26 cellular contexts compared by ENCODE assay signal in genomic region chr21:42986125-42986783, GRCh38. TPM values are rescaled to one million over a fixed set of nuclear protein-coding genes. Genes with fewer than 3 reads are reported as not detected.
A peak's percentile ranks its signal among the peaks of the same experiment; 100 is the strongest.
DNase-seq lines count a peak whose midpoint lies in the region; ATAC-seq, FAIRE-seq and TF ChIP-seq lines count a peak whose summit lies in the region.
"Had no signal": no experiment of that assay in that cellular context is flagged by ENCODE, and none has a peak within 500 bp of the region (broad histone marks: within the 10 kb centered on the region; RNA-seq: fewer than 3 reads in every experiment).

No MANE protein-coding gene starts in this region.

- H3K4me1 ChIP-seq in GM12878 (ENCODE audit: control insufficient read depth, insufficient read depth, low read length) (peaks cover 29% of the 10 kb centered on the region), psoas muscle (peaks cover 16% of the 10 kb centered on the region)
- H3K4me1 ChIP-seq: ascending aorta, Peyer's patch had no signal

- ATAC-seq in GM12878 (peak; percentile 18; the same call in 2 of the 3 replicates), psoas muscle (peak in 3 of 4 donors; percentile 42 to 71 (median 58)), GM19328 (IDR thresholded peaks at IDR 0.05; ENCODE audit: unreplicated experiment) (no peak), esophagus mucosa (no peak)

- H3K27ac ChIP-seq in GM12878 (ENCODE audit: control insufficient read depth, insufficient read depth) (0 out of 2 replicates have a peak overlapping the region, but pooled peaks have one; percentile 18), psoas muscle (peak overlapping the region; percentile 37)
- H3K27ac ChIP-seq: 22Rv1, ascending aorta, esophagus squamous epithelium, Peyer's patch, sigmoid colon had no signal

- TF ChIP-seq CTCF in GM12878 (IDR thresholded peaks at IDR 0.05 in 2 of 3, conservative IDR thresholded peaks at IDR 0.05 in 1 of 3; ENCODE audit: control insufficient read depth in 2 of 3, extremely low read depth in 1 of 3, insufficient read depth in 1 of 3, low read depth in 3 of 3, low read length in 3 of 3) (no peak), psoas muscle (IDR thresholded peaks at IDR 0.05) (no peak)

- no peak for TF ChIP-seq POLR2A in GM12878 (IDR thresholded peaks at IDR 0.05; ENCODE audit: low read depth, low read length)

- BruUV-seq in GM12878 (replicated peaks; lab: Mats Ljungman, UMichigan) = no TSS peak

- 79% methylated on average over 7 of the region's 7 CpGs for WGBS in GM12878 (ENCODE audit: insufficient coverage, insufficient replicate concordance, low lambda C conversion rate, missing lambda C conversion rate)
- 42 to 63% (median 46%) methylated on average over 7 of the region's 7 CpGs for WGBS in psoas muscle, 3 donors

- H3K27me3 ChIP-seq in GM12878 (replicated peaks in 1 of 2; ENCODE audit: control insufficient read depth in 2 of 2, insufficient read depth in 2 of 2, low read length in 1 of 2) = no peaks in the 10 kb centered on the region
- H3K27me3 ChIP-seq in psoas muscle (ENCODE audit: insufficient read depth in 3 of 3, low read length in 2 of 3) = no peaks in the 10 kb centered on the region
- H3K27me3 ChIP-seq: ascending aorta, esophagus squamous epithelium, Peyer's patch, sigmoid colon had no signal

- DNase-seq in DMS53 (lab: John Stamatoyannopoulos, UW) (peak; percentile 30), DMS53 treated with DMSO at 0.1 percent for 48 hours (lab: John Stamatoyannopoulos, UW; ENCODE audit: unreplicated experiment) (no peak), LHCN-M2 (ENCODE audit: low read depth) (peak; percentile 86), GM12878 (ENCODE audit: low read depth, low spot score) (no peak), psoas muscle (no peak)
- no peak for DNase-seq in stimulated activated naive CD4-positive, alpha-beta T cell (lab: John Stamatoyannopoulos, UW)
- DNase-seq: activated CD4-positive, alpha-beta T cell treated with anti-CD3 and anti-CD28 coated beads, Interleukin-2, amount 50 U/mL, for 4 hours; activated CD8-positive, alpha-beta memory T cell treated with anti-CD3 and anti-CD28 coated beads, Interleukin-2, amount 50 U/mL, for 4 hours; activated naive CD4-positive, alpha-beta T cell treated with anti-CD3 and anti-CD28 coated beads, Interleukin-2, amount 50 U/mL, for 16 hours; caudate nucleus; CD4-positive, CD25-positive, alpha-beta regulatory T cell; endodermal cell; esophagus squamous epithelium; MV-4-11; NCI-H146; NCI-H524; Peyer's patch; sigmoid colon; stimulated activated naive CD4-positive, alpha-beta T cell treated with Interleukin-2 at 50 U/mL for 16 hours had no signal

- H3K36me3 ChIP-seq in GM12878 (ENCODE audit: control insufficient read depth in 2 of 2, insufficient read depth in 2 of 2, low read length in 1 of 2) (no peaks in the 10 kb centered on the region), psoas muscle (ENCODE audit: insufficient read depth in 1 of 2, low read depth in 1 of 2) (no peaks in the 10 kb centered on the region)
- H3K36me3 ChIP-seq: ascending aorta, esophagus squamous epithelium, Peyer's patch, sigmoid colon had no signal

- H3K4me2 ChIP-seq in GM12878 (ENCODE audit: control insufficient read depth, insufficient read depth) = no peak overlapping the region

- no peak overlapping the region for H2AFZ ChIP-seq in GM12878 (ENCODE audit: control insufficient read depth, low read depth, low read length)

- in situ Hi-C loops in GM12878 (cut with MboI) = no loop called here

- no peak overlapping the region for H3K4me3 ChIP-seq in GM12878
- H3K4me3 ChIP-seq in psoas muscle = no peak overlapping the region
- H3K4me3 ChIP-seq: ascending aorta, esophagus squamous epithelium, Peyer's patch, sigmoid colon had no signal

- TF ChIP-seq EP300 in GM12878 (IDR thresholded peaks at IDR 0.05; ENCODE audit: borderline replicate concordance in 1 of 2, control insufficient read depth in 1 of 2, low read depth in 2 of 2, low read length in 2 of 2) = no peak

- SMC1A ChIA-PET in GM12878 (lab: Charles Lee; ENCODE audit: uncharacterized antibody, unreplicated experiment) = interaction anchor here (0.9 to 1.2 kb wide), 2 partner anchors 8 to 54 kb away, joined by 3 read pairs; no protein-coding TSS in a partner anchor

- intact Hi-C loops in GM12878 (cut with micrococcal nuclease; ENCODE audit: unreplicated experiment) (no loop called here), psoas muscle (cut with DNase I) (loop anchor here in 1 of 2 donors (10.0 kb wide), 1 partner anchor 51 kb away; no protein-coding TSS in a partner anchor)

- CTCF ChIA-PET in GM12878 (lab: Yijun Ruan, JAX) = no interaction called here

- H3K9me3 ChIP-seq in GM12878 (replicated peaks; ENCODE audit: control insufficient read depth, insufficient read depth, low read length) = no peaks in the 10 kb centered on the region
- H3K9me3 ChIP-seq in psoas muscle = no peaks in the 10 kb centered on the region
- H3K9me3 ChIP-seq: ascending aorta, esophagus squamous epithelium, Peyer's patch, sigmoid colon had no signal

- RAD21 ChIA-PET in GM12878 (lab: Charles Lee; ENCODE audit: unreplicated experiment) = no interaction called here

- no peaks in the 10 kb centered on the region for H4K20me1 ChIP-seq in GM12878 (ENCODE audit: control insufficient read depth, insufficient read depth)

- no peak for TF ChIP-seq RAD21 in GM12878 (IDR thresholded peaks at IDR 0.05; ENCODE audit: insufficient read depth, low read depth, low read length)

- H3K9ac ChIP-seq in GM12878 (ENCODE audit: control insufficient read depth, insufficient read depth, low read length) = no peak overlapping the region

- H3K79me2 ChIP-seq in GM12878 (ENCODE audit: control insufficient read depth, insufficient read depth, low read length) = no peaks in the 10 kb centered on the region; the same call in none of the 2 replicates

- POLR2A ChIA-PET in GM12878 (lab: Charles Lee) = interaction anchor here (0.8 to 1.0 kb wide), 2 partner anchors 8 to 9 kb away, joined by 3 to 7 read pairs; no protein-coding TSS in a partner anchor

- FAIRE-seq in GM12878 (lab: Jason Lieb, UNC) = no peak
- FAIRE-seq: D721Med, frontal cortex, HTR-8/SVneo had no signal

TF ChIP-seq in GM12878, 131 proteins besides CTCF, POLR2A, EP300 and RAD21:
- TF ChIP-seq NR2C1 (IDR thresholded peaks at IDR 0.05) = no peak
- no peak for TF ChIP-seq MTA3 (IDR thresholded peaks at IDR 0.05; ENCODE audit: borderline replicate concordance, low read length)
- no peak for TF ChIP-seq ETV6 (conservative IDR thresholded peaks at IDR 0.05 in 1 of 2, IDR thresholded peaks at IDR 0.05 in 1 of 2; ENCODE audit: borderline replicate concordance in 1 of 2, low read depth in 1 of 2)
- TF ChIP-seq EED (IDR thresholded peaks at IDR 0.05; ENCODE audit: low read depth) = peak; percentile 46; the same call in 1 of the 2 replicates
- TF ChIP-seq SRF (IDR thresholded peaks at IDR 0.05; ENCODE audit: low read depth in 2 of 2, low read length in 2 of 2) = no peak
- no peak for TF ChIP-seq PAX5 (IDR thresholded peaks at IDR 0.05; ENCODE audit: borderline replicate concordance, low read depth, low read length)
- TF ChIP-seq RUNX3 (IDR thresholded peaks at IDR 0.05; ENCODE audit: low read length) = peak; percentile 69
- no peak for TF ChIP-seq IRF4 (IDR thresholded peaks at IDR 0.05; ENCODE audit: low read depth, low read length)
- no peak for TF ChIP-seq TAF1 (IDR thresholded peaks at IDR 0.05; ENCODE audit: borderline replicate concordance, low read depth, low read length)

RNA-seq across cellular contexts. Expression of gene PKNOX1, which starts 11.9 kb away (rescaled TPM):
- 18.7 and 22.6 TPM in 2 replicates for total RNA-seq in LHCN-M2 (2014; rRNA removed)
- 15.4 TPM for polyA plus RNA-seq in LHCN-M2 (2012)
- total RNA-seq in GM12878 (2013; cell fraction: nucleolus; rRNA removed) = 24.7 and 25.2 TPM in 2 replicates
- total RNA-seq in GM12878 (2014; rRNA removed) = 6.9 and 10.0 TPM in 2 replicates
- 7.3 and 7.7 TPM in 2 replicates for total RNA-seq in GM12878 (2014; rRNA removed; fragmentation: Illumina TruSeq; extraction: Trizol)
- total RNA-seq in GM12878 (2021) = 11.9 and 13.3 TPM in 2 replicates
- polyA plus RNA-seq in GM12878 (2011; ENCODE audit: low read depth) = 2.6 TPM
- 21.4 and 23.7 TPM in 2 replicates for polyA plus RNA-seq in GM12878 (2011; rRNA removed)
- 17.8 and 29.8 TPM in 2 replicates for polyA plus RNA-seq in GM12878 (2011; cell fraction: cytosol; rRNA removed)
- polyA plus RNA-seq in GM12878 (2011; cell fraction: nucleus; rRNA removed) = 23.1 and 23.6 TPM in 2 replicates
- 5.3 TPM in 2 replicates for polyA plus RNA-seq in GM12878 (2012)
- 10.5 and 16.0 TPM in 2 replicates for polyA plus RNA-seq in GM12878 (2014; fragmentation: Illumina TruSeq; extraction: Trizol)
- polyA plus RNA-seq in GM12878 (2014; fragmentation: Nextera tagmentation; extraction: Ambion mirVana) = 10 to 100 TPM in 1 of 2 experiments, 1 to 10 TPM in 1; 9.5 to 11.3 TPM
- 14.4 and 14.8 TPM in 2 replicates for polyA plus RNA-seq in GM12878 (2014; rRNA removed)
- 10 to 100 TPM; 20.8 to 22.9 TPM for polyA plus RNA-seq in GM12878 (2016; fragmentation: Nextera tagmentation; extraction: Ambion mirVana)
- 11.6 and 34.2 TPM in 2 replicates for polyA minus RNA-seq in GM12878 (2011; rRNA and poly(A)+ RNA removed)
- polyA minus RNA-seq in GM12878 (2011; cell fraction: cytosol; rRNA and poly(A)+ RNA removed) = 5.9 and 7.0 TPM in 2 replicates
- polyA minus RNA-seq in GM12878 (2011; cell fraction: nucleus; rRNA and poly(A)+ RNA removed) = 16.1 and 16.2 TPM in 2 replicates
- 10 to 100 TPM; 12.1 to 14.7 (median 13.2) TPM for total RNA-seq in psoas muscle
- 1 to 10 TPM; 6.0 to 9.7 (median 6.1) TPM for polyA plus RNA-seq in psoas muscle
- total RNA-seq in esophagus mucosa = 12.1 TPM

Comparison
In these comparisons a context has a peak if more than half of its experiments do, and no peak if none do; other contexts are left out.
1. DNase-seq: peak in DMS53 (single experiment) and LHCN-M2 (single experiment); none in DMS53 treated with DMSO at 0.1 percent for 48 hours (single experiment), GM12878 (single experiment), psoas muscle (0 of 2) and stimulated activated naive CD4-positive, alpha-beta T cell (0 of 6).
2. ATAC-seq: peak in GM12878 (single experiment) and psoas muscle (3 of 4); none in GM19328 (single experiment) and esophagus mucosa (single experiment).